22 cellular contexts compared by ENCODE assay signal in the genomic region with DNA sequence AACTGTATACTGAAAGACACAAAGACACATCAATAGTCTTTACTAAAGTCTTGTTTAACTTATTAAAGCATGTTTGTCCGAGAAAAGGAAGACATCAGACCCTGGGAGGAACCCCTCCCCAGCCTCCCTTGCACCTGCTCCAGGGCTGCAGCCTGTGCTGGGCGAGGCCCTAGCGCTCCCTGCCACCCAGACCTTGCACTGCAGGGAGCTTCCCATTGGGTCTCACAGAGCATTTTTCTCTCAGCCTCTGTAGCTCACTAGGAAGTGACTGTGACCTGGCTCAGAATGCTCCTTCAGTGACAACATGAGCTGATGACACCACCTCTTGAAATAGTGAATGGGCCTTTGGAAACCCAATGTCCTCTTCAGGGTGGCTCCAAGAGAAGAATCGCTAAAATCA.
DNase-seq lines count a peak whose midpoint lies in the region; ATAC-seq, FAIRE-seq and TF ChIP-seq lines count a peak whose summit lies in the region.
"Had no signal": no experiment of that assay in that cellular context is flagged by ENCODE, and none has a peak within 500 bp of the region (broad histone marks: within the 10 kb centered on the region; RNA-seq: fewer than 3 reads in every experiment).

No MANE protein-coding gene starts in this region.

- peak overlapping the region in 2 of 4 donors; percentile 54 to 55 for H3K4me3 Mint-ChIP-seq in CD4-positive, CD25-positive, alpha-beta regulatory T cell
- H3K4me3 Mint-ChIP-seq in activated B cell treated with CpG ODN at 0.5 μM for 24 hours (peak overlapping the region; percentile 38), immature natural killer cell (peak overlapping the region; percentile 10 to 86 (median 79))
- H3K4me3 Mint-ChIP-seq: activated T-cell treated with anti-CD3 and anti-CD28 coated beads, Interleukin-2, amount 50 U/mL, for 4 hours; mesothelial cell of epicardium; neural progenitor cell had no signal

- H3K9me3 ChIP-seq in CD4-positive, CD25-positive, alpha-beta regulatory T cell (ENCODE audit: control insufficient read depth in 2 of 2, low read length in 2 of 2) = no peaks in the 10 kb centered on the region
- H3K9me3 ChIP-seq: adrenal gland, breast epithelium, prostate gland, transverse colon had no signal

- no peak for DNase-seq in CD4-positive, CD25-positive, alpha-beta regulatory T cell
- no peak for DNase-seq in activated B cell treated with CpG ODN at 0.5 μM for 24 hours
- no peak for DNase-seq in immature natural killer cell
- no peak for DNase-seq in hepatic stellate cell (ENCODE audit: low spot score)
- no peak for DNase-seq in frontal cortex (ENCODE audit: low spot score in 2 of 2)
- DNase-seq in DMS 273 (lab: John Stamatoyannopoulos, UW; ENCODE audit: unreplicated experiment) = no peak
- DNase-seq: activated CD4-positive, alpha-beta T cell treated with anti-CD3 and anti-CD28 coated beads for 48 hours; activated T-cell treated with anti-CD3 and anti-CD28 coated beads, Interleukin-2, amount 50 U/mL, for 4 hours; adrenal gland; NCI-H1105 treated with DMSO at 0.1 percent for 48 hours; NCI-H510A treated with DMSO at 0.1 percent for 48 hours; stimulated activated CD4-positive, alpha-beta T cell treated with anti-CD3 and anti-CD28 coated beads, Interleukin-1b, Interleukin-23, amount 100 ng/mL, for 48 hours; stimulated activated naive CD4-positive, alpha-beta T cell treated with Interleukin-2 at 50 U/mL for 16 hours; transverse colon had no signal

- intact Hi-C loops in activated B cell treated with CpG ODN at 0.5 μM for 24 hours (cut with micrococcal nuclease) = no loop called here

- peak overlapping the region; percentile 65 for H3K27ac ChIP-seq in CD4-positive, CD25-positive, alpha-beta regulatory T cell (ENCODE audit: insufficient read depth, low read length, poor library complexity, severe bottlenecking)
- H3K27ac ChIP-seq: adrenal gland, breast epithelium, neural progenitor cell, prostate gland, RWPE1, transverse colon had no signal

- TF ChIP-seq CTCF in GM12874 (IDR thresholded peaks at IDR 0.05; ENCODE audit: insufficient read depth, low read depth, low read length) (peak; percentile 43; the same call in 1 of the 2 replicates), activated B cell treated with CpG ODN at 0.5 μM for 24 hours (IDR thresholded peaks at IDR 0.05) (no peak)

- no peak overlapping the region for H3K4me3 ChIP-seq in CD4-positive, CD25-positive, alpha-beta regulatory T cell (ENCODE audit: low read depth, low read length)
- H3K4me3 ChIP-seq: adrenal gland, breast epithelium, neural progenitor cell, prostate gland, transverse colon had no signal

- no peaks in the 10 kb centered on the region for H3K27me3 Mint-ChIP-seq in CD4-positive, CD25-positive, alpha-beta regulatory T cell
- H3K27me3 Mint-ChIP-seq in activated B cell treated with CpG ODN at 0.5 μM for 24 hours = no peaks in the 10 kb centered on the region
- peaks cover 4 to 18% (median 13%) of the 10 kb centered on the region in 3 donors for H3K27me3 Mint-ChIP-seq in immature natural killer cell (ENCODE audit: low read depth in 3 of 3)

- no peaks in the 10 kb centered on the region for H3K9me3 Mint-ChIP-seq in CD4-positive, CD25-positive, alpha-beta regulatory T cell
- H3K9me3 Mint-ChIP-seq in activated B cell treated with CpG ODN at 0.5 μM for 24 hours (no peaks in the 10 kb centered on the region), immature natural killer cell (no peaks in the 10 kb centered on the region)
- H3K9me3 Mint-ChIP-seq: activated T-cell treated with anti-CD3 and anti-CD28 coated beads, Interleukin-2, amount 50 U/mL, for 4 hours had no signal

- no peak for ATAC-seq in CD4-positive, CD25-positive, alpha-beta regulatory T cell (ENCODE audit: low read depth in 2 of 2)
- no peak for ATAC-seq in activated B cell treated with CpG ODN at 0.5 μM for 24 hours (ENCODE audit: low read depth)
- ATAC-seq: left lobe of liver, SK-N-SH treated with all-trans-retinoic acid at 6 μM for 48 hours had no signal

- H3K27me3 ChIP-seq in CD4-positive, CD25-positive, alpha-beta regulatory T cell (ENCODE audit: control insufficient read depth, insufficient read depth, low read length) = no peaks in the 10 kb centered on the region
- H3K27me3 ChIP-seq: adrenal gland, breast epithelium, neural progenitor cell, transverse colon had no signal

- no peak for FAIRE-seq in frontal cortex (lab: Jason Lieb, UNC)

- CTCF ChIA-PET in activated B cell treated with CpG ODN at 0.5 μM for 24 hours (lab: Charles Lee) = no interaction called here

- peak overlapping the region; percentile 86 to 95 (median 89) for H3K27ac Mint-ChIP-seq in CD4-positive, CD25-positive, alpha-beta regulatory T cell
- H3K27ac Mint-ChIP-seq in activated B cell treated with CpG ODN at 0.5 μM for 24 hours (no peak overlapping the region), immature natural killer cell (peak overlapping the region; percentile 76 to 93 (median 88))
- H3K27ac Mint-ChIP-seq: mesothelial cell of epicardium, neural progenitor cell had no signal

- no peaks in the 10 kb centered on the region for H3K36me3 ChIP-seq in CD4-positive, CD25-positive, alpha-beta regulatory T cell (ENCODE audit: control insufficient read depth, insufficient read depth, low read length)
- H3K36me3 ChIP-seq: adrenal gland, breast epithelium, neural progenitor cell, prostate gland, transverse colon had no signal

- peaks cover 30% of the 10 kb centered on the region for H3K4me1 ChIP-seq in CD4-positive, CD25-positive, alpha-beta regulatory T cell (ENCODE audit: control insufficient read depth, insufficient read depth, low read length, poor library complexity, severe bottlenecking)
- H3K4me1 ChIP-seq: adrenal gland, breast epithelium, neural progenitor cell, prostate gland, transverse colon had no signal

- POLR2A ChIA-PET in activated B cell treated with CpG ODN at 0.5 μM for 24 hours (lab: Charles Lee) = interaction anchor here (2.1 kb wide), 1 partner anchor 126 kb away, joined by 16 read pairs; no protein-coding TSS in a partner anchor

- peaks cover 14 to 60% (median 35%) of the 10 kb centered on the region in 4 donors for H3K4me1 Mint-ChIP-seq in CD4-positive, CD25-positive, alpha-beta regulatory T cell
- H3K4me1 Mint-ChIP-seq in activated B cell treated with CpG ODN at 0.5 μM for 24 hours (peaks cover 25% of the 10 kb centered on the region), immature natural killer cell (peaks cover 36 to 56% of the 10 kb centered on the region in 2 donors)
- H3K4me1 Mint-ChIP-seq: mesothelial cell of epicardium, neural progenitor cell had no signal

- H3K36me3 Mint-ChIP-seq in CD4-positive, CD25-positive, alpha-beta regulatory T cell = no peaks in the 10 kb centered on the region
- no peaks in the 10 kb centered on the region for H3K36me3 Mint-ChIP-seq in activated B cell treated with CpG ODN at 0.5 μM for 24 hours (ENCODE audit: low read depth)
- H3K36me3 Mint-ChIP-seq in immature natural killer cell = no peaks in the 10 kb centered on the region
- H3K36me3 Mint-ChIP-seq: neural progenitor cell had no signal
